ENCODE assay signal across 22 cellular contexts in the genomic region with DNA sequence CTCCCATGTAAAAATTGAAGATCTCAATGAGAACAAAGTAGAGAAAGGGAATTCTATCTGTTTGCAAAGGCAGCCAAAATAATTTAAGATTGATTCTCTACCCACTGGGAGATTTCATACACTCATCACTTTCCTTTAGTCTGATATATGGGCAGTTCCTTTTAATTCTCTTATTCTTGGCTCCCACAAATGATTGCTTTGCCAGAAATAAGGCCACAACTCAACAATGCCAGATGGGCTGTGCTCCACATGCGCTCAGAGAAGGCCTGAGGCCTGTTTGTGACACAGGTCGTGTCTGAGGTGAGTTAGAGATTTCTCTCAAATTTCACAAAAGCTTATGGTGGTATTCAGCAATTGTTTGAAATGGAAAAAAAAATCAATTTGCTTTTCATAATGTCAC.
DNase-seq lines count a peak whose midpoint lies in the region; ATAC-seq, FAIRE-seq and TF ChIP-seq lines count a peak whose summit lies in the region.
"Had no signal": no experiment of that assay in that cellular context is flagged by ENCODE, and none has a peak within 500 bp of the region (broad histone marks: within the 10 kb centered on the region; RNA-seq: fewer than 3 reads in every experiment).

No MANE protein-coding gene starts in this region.

- POLR2A ChIA-PET in MCF 10A (lab: Yijun Ruan, JAX), result interaction anchor here (0.6 kb wide), 1 partner anchor 651 kb away, joined by 3 read pairs; no protein-coding TSS in a partner anchor

- no peak for FAIRE-seq in astrocyte (lab: Jason Lieb, UNC)
- FAIRE-seq: GM12878, H1, HepG2 had no signal

- H3K27ac ChIP-seq in mammary epithelial cell (ENCODE audit: insufficient read depth, low read depth, low read length) (no peak overlapping the region), astrocyte (ENCODE audit: low read depth, low read length) (no peak overlapping the region)
- H3K27ac ChIP-seq: Peyer's patch had no signal

- H3K4me2 ChIP-seq in mammary epithelial cell (ENCODE audit: insufficient read depth, low read depth, low read length), result no peak overlapping the region
- no peak overlapping the region for H3K4me2 ChIP-seq in astrocyte (ENCODE audit: low read length)

- no peaks in the 10 kb centered on the region for H3K27me3 ChIP-seq in mammary epithelial cell (ENCODE audit: insufficient read depth, low read length)
- no peaks in the 10 kb centered on the region for H3K27me3 ChIP-seq in astrocyte (ENCODE audit: insufficient read depth, low read length)
- H3K27me3 ChIP-seq: Peyer's patch had no signal

- DNase-seq in mammary epithelial cell (no peak), MCF 10A (ENCODE audit: unreplicated experiment) (no peak), astrocyte (ENCODE audit: low read depth) (peak; percentile 2), fibroblast of mammary gland (ENCODE audit: low read depth) (peak; percentile 30), NK-92 (lab: John Stamatoyannopoulos, UW; ENCODE audit: unreplicated experiment) (no peak), activated gamma-delta T cell (lab: John Stamatoyannopoulos, UW) (no peak), NCI-H510A (lab: John Stamatoyannopoulos, UW) (no peak)
- DNase-seq: 8988T; Caco-2; CD4-positive, alpha-beta T cell; DMS153; GF-D8; KG1; MV-4-11; NCI-H1930; NCI-H345; NK-92 treated with Interleukin-12 subunit alpha and Interleukin-12 subunit beta, amount 100 ng/mL, for 24 hours; Peyer's patch had no signal

- TF ChIP-seq CTCF in mammary epithelial cell (conservative IDR thresholded peaks at IDR 0.05 in 1 of 2, IDR thresholded peaks at IDR 0.05 in 1 of 2; ENCODE audit: extremely low read depth in 1 of 2, insufficient read depth in 1 of 2, low read depth in 1 of 2, low read length in 2 of 2) (no peak), MCF 10A (IDR thresholded peaks at IDR 0.05; ENCODE audit: unreplicated experiment) (no peak), astrocyte (IDR thresholded peaks at IDR 0.05; ENCODE audit: insufficient read depth, low read depth, low read length) (no peak), fibroblast of mammary gland (conservative IDR thresholded peaks at IDR 0.05; ENCODE audit: control insufficient read depth, insufficient read depth, low read depth, low read length) (no peak)

- H3K36me3 Mint-ChIP-seq in MCF 10A (ENCODE audit: insufficient read depth, unreplicated experiment), result no peaks in the 10 kb centered on the region
- peaks cover 2% of the 10 kb centered on the region for H3K36me3 Mint-ChIP-seq in astrocyte (ENCODE audit: low read depth, unreplicated experiment)

- H3K36me3 ChIP-seq in mammary epithelial cell (ENCODE audit: insufficient read depth, low read length), result no peaks in the 10 kb centered on the region
- no peaks in the 10 kb centered on the region for H3K36me3 ChIP-seq in astrocyte (ENCODE audit: insufficient read depth, low read length)
- H3K36me3 ChIP-seq: Peyer's patch had no signal

- H3K4me1 ChIP-seq in mammary epithelial cell (ENCODE audit: insufficient read depth, low read length) (no peaks in the 10 kb centered on the region), astrocyte (ENCODE audit: insufficient read depth, low read length) (no peaks in the 10 kb centered on the region)
- H3K4me1 ChIP-seq: Caco-2, Peyer's patch had no signal

- H3K4me3 ChIP-seq in mammary epithelial cell (replicated peaks in 1 of 3; ENCODE audit: insufficient read depth in 1 of 3, low read depth in 2 of 3, low read length in 3 of 3) (no peak overlapping the region), astrocyte (ENCODE audit: insufficient read depth, low read depth, low read length) (no peak overlapping the region), fibroblast of mammary gland (ENCODE audit: control insufficient read depth, low read depth, low read length) (no peak overlapping the region)
- H3K4me3 ChIP-seq: GM12878, Peyer's patch had no signal

- WGBS in mammary epithelial cell (ENCODE audit: low coverage, missing lambda C conversion rate), result 43% methylated on average over 2 of the region's 2 CpGs

- dilution Hi-C loops in mammary epithelial cell (cut with HindIII; ENCODE audit: low sequenced_read_pairs), result no loop called here

- intact Hi-C loops in mammary epithelial cell (cut with micrococcal nuclease) (no loop called here), MCF 10A (cut with micrococcal nuclease) (no loop called here)

- H3K79me2 ChIP-seq in mammary epithelial cell (ENCODE audit: insufficient read depth, low read length) (no peaks in the 10 kb centered on the region), astrocyte (ENCODE audit: insufficient read depth, low read length) (no peaks in the 10 kb centered on the region)

- BruUV-seq in mammary epithelial cell (replicated peaks; lab: Mats Ljungman, UMichigan), result no TSS peak
- no TSS peak for BruUV-seq in MCF 10A (replicated peaks; lab: Mats Ljungman, UMichigan)

- H3K9me3 Mint-ChIP-seq in MCF 10A (ENCODE audit: unreplicated experiment) (peaks cover 10% of the 10 kb centered on the region), astrocyte (ENCODE audit: unreplicated experiment) (peaks cover 7% of the 10 kb centered on the region)
- H3K9me3 Mint-ChIP-seq: CD4-positive, alpha-beta T cell had no signal

- H4K20me1 ChIP-seq in mammary epithelial cell (ENCODE audit: insufficient read depth, low read length) (no peaks in the 10 kb centered on the region), astrocyte (ENCODE audit: insufficient read depth, low read length) (no peaks in the 10 kb centered on the region)

- peak overlapping the region; percentile 33 for H2AFZ ChIP-seq in mammary epithelial cell (ENCODE audit: low read depth, low read length)
- no peak overlapping the region for H2AFZ ChIP-seq in astrocyte (ENCODE audit: low read depth, low read length)

- H3K9ac ChIP-seq in mammary epithelial cell (ENCODE audit: insufficient read depth, low read length) (no peak overlapping the region), astrocyte (ENCODE audit: low read length) (no peak overlapping the region)

- H3K4me1 Mint-ChIP-seq in MCF 10A (ENCODE audit: insufficient read depth, unreplicated experiment), result peaks cover 15% of the 10 kb centered on the region
- H3K4me1 Mint-ChIP-seq in astrocyte (ENCODE audit: low read depth, unreplicated experiment), result no peaks in the 10 kb centered on the region

- H3K27me3 Mint-ChIP-seq in MCF 10A (ENCODE audit: insufficient read depth, unreplicated experiment) (no peaks in the 10 kb centered on the region), astrocyte (ENCODE audit: low read depth, unreplicated experiment) (no peaks in the 10 kb centered on the region)
- H3K27me3 Mint-ChIP-seq: CD4-positive, alpha-beta T cell had no signal

- in situ Hi-C loops in mammary epithelial cell (cut with MboI; ENCODE audit: low sequenced_read_pairs in 2 of 2), result no loop called here

- no peak for ATAC-seq in GM19395 (IDR thresholded peaks at IDR 0.05; ENCODE audit: unreplicated experiment)
- ATAC-seq: GM12878, HepG2 had no signal

- H3K27ac Mint-ChIP-seq in MCF 10A (ENCODE audit: low read depth, unreplicated experiment), result no peak overlapping the region
- no peak overlapping the region for H3K27ac Mint-ChIP-seq in astrocyte (ENCODE audit: unreplicated experiment)
- H3K27ac Mint-ChIP-seq: CD4-positive, alpha-beta T cell had no signal

- no peaks in the 10 kb centered on the region for H3K9me3 ChIP-seq in mammary epithelial cell (replicated peaks; ENCODE audit: insufficient read depth, low read length)
- H3K9me3 ChIP-seq in astrocyte (ENCODE audit: insufficient read depth, low read depth, low read length), result no peaks in the 10 kb centered on the region
- H3K9me3 ChIP-seq: Caco-2, Peyer's patch had no signal

- CTCF ChIA-PET in mammary epithelial cell (lab: Charles Lee; ENCODE audit: low non-redundant PET), result no interaction called here
- CTCF ChIA-PET in MCF 10A (lab: Yijun Ruan, JAX), result no interaction called here

- no peak overlapping the region for H3K4me3 Mint-ChIP-seq in MCF 10A (ENCODE audit: unreplicated experiment)
- H3K4me3 Mint-ChIP-seq in astrocyte (ENCODE audit: unreplicated experiment), result no peak overlapping the region
- H3K4me3 Mint-ChIP-seq: CD4-positive, alpha-beta T cell had no signal

Comparison
In these comparisons a context has a peak if more than half of its experiments do, and no peak if none do; other contexts are left out.
1. DNase-seq: peak in astrocyte (single experiment) and fibroblast of mammary gland (single experiment); none in mammary epithelial cell (single experiment), MCF 10A (single experiment), NK-92 (single experiment), activated gamma-delta T cell (single experiment) and NCI-H510A (single experiment).